9 cellular contexts compared by ENCODE assay signal in the genomic region with DNA sequence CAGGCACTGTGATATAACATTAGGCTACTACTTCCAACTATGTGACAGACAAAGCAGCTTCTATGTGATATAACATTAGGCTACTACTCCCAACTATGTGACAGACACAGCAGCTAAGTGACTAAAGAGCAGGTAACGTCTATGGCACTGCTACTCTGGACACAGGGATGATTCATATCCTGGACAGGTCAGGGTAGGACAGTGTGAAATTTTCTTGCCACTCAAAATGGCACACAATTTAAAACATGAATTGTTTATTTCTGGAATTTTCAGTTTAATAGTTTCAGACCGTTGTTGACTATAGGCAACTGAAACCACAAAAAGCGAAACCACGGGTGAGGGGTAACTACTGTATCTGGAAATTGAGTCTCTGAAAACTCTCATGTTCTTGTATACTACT. TPM values are rescaled to one million over a fixed set of nuclear protein-coding genes. Genes with fewer than 3 reads are reported as not detected.
A peak's percentile ranks its signal among the peaks of the same experiment; 100 is the strongest.
DNase-seq lines count a peak whose midpoint lies in the region; ATAC-seq and TF ChIP-seq lines count a peak whose summit lies in the region.
"Had no signal": no experiment of that assay in that cellular context is flagged by ENCODE, and none has a peak within 500 bp of the region (broad histone marks: within the 10 kb centered on the region; RNA-seq: fewer than 3 reads in every experiment).

No MANE protein-coding gene starts in this region.

- DNase-seq in CD4-positive, alpha-beta memory T cell: peak in 1 of 5 donors; percentile 10
- DNase-seq in GM23248 (no peak), kidney tubule cell (ENCODE audit: low spot score) (peak; percentile 74), T-helper 9 cell (no peak), NK-92 (lab: John Stamatoyannopoulos, UW; ENCODE audit: unreplicated experiment) (no peak)
- DNase-seq: HCEC 1CT, NCI-H1417 had no signal

- H3K27me3 ChIP-seq in CD4-positive, alpha-beta memory T cell (ENCODE audit: insufficient read depth, low read length): no peaks in the 10 kb centered on the region
- H3K27me3 ChIP-seq in GM23248 (replicated peaks; ENCODE audit: insufficient read depth) (no peaks in the 10 kb centered on the region), SU-DHL-6 (ENCODE audit: low read length) (no peaks in the 10 kb centered on the region)

- POLR2A ChIA-PET in CD4-positive, alpha-beta memory T cell (lab: Charles Lee; ENCODE audit: partially characterized antibody): no interaction called here

- H3K36me3 ChIP-seq in CD4-positive, alpha-beta memory T cell (ENCODE audit: insufficient read depth, low read length): no peaks in the 10 kb centered on the region
- H3K36me3 ChIP-seq in GM23248 (ENCODE audit: low read depth): no peaks in the 10 kb centered on the region
- H3K36me3 ChIP-seq in SU-DHL-6 (ENCODE audit: low read length): peaks cover 34% of the 10 kb centered on the region; the same call in 1 of the 2 replicates

- no peak for TF ChIP-seq CTCF in SU-DHL-6 (IDR thresholded peaks at IDR 0.05; ENCODE audit: insufficient read depth, low read length, poor library complexity, severe bottlenecking)

- peaks cover 23% of the 10 kb centered on the region for H3K4me1 ChIP-seq in CD4-positive, alpha-beta memory T cell (ENCODE audit: insufficient read depth, low read length)
- peaks cover 32% of the 10 kb centered on the region for H3K4me1 ChIP-seq in GM23248 (ENCODE audit: insufficient read depth)

- H3K36me3 Mint-ChIP-seq in CD4-positive, alpha-beta memory T cell: peaks cover 0 to 2% of the 10 kb centered on the region in 2 donors

- H3K9me3 Mint-ChIP-seq in CD4-positive, alpha-beta memory T cell: peaks cover 0 to 2% (median 0%) of the 10 kb centered on the region in 8 donors

- peaks cover 16 to 36% (median 19%) of the 10 kb centered on the region in 4 donors for H3K4me1 Mint-ChIP-seq in CD4-positive, alpha-beta memory T cell

- H3K9me2 ChIP-seq in GM23248 (ENCODE audit: insufficient read depth) (no peaks in the 10 kb centered on the region), SU-DHL-6 (replicated peaks; ENCODE audit: insufficient read depth, low read length) (no peaks in the 10 kb centered on the region)

- H3K9ac ChIP-seq in GM23248: no peak overlapping the region
- no peak overlapping the region for H3K9ac ChIP-seq in SU-DHL-6 (ENCODE audit: low read length)

- H2AFZ ChIP-seq in GM23248 (peak overlapping the region; percentile 65), SU-DHL-6 (ENCODE audit: low read depth, low read length, severe bottlenecking) (no peak overlapping the region)

- H3K79me2 ChIP-seq in GM23248 (ENCODE audit: insufficient read depth): peaks cover 75% of the 10 kb centered on the region
- H3K79me2 ChIP-seq in SU-DHL-6 (ENCODE audit: insufficient read depth, low read length): peaks cover 93% of the 10 kb centered on the region

- no peaks in the 10 kb centered on the region for H3K27me3 Mint-ChIP-seq in CD4-positive, alpha-beta memory T cell

- peak overlapping the region in 2 of 7 donors; percentile 78 to 86 for H3K27ac Mint-ChIP-seq in CD4-positive, alpha-beta memory T cell

- intact Hi-C loops in CD4-positive, alpha-beta memory T cell (cut with micrococcal nuclease): no loop called here

- H3K4me2 ChIP-seq in GM23248 (ENCODE audit: unreplicated experiment) (peak overlapping the region; percentile 26), SU-DHL-6 (ENCODE audit: low read depth, low read length, poor library complexity, severe bottlenecking) (peak overlapping the region; percentile 23)

- peaks cover 10% of the 10 kb centered on the region; the same call in 1 of the 2 replicates for H3F3A ChIP-seq in GM23248 (ENCODE audit: insufficient read depth)
- H3F3A ChIP-seq in SU-DHL-6 (ENCODE audit: insufficient read depth): no peaks in the 10 kb centered on the region; the same call in 1 of the 2 replicates

- CTCF ChIA-PET in CD4-positive, alpha-beta memory T cell (lab: Charles Lee; ENCODE audit: partially characterized antibody): interaction anchor here (1.0 to 2.8 kb wide), 6 partner anchors 12 to 360 kb away, joined by 3 to 18 read pairs (median 5); no protein-coding TSS in a partner anchor

- peak overlapping the region; percentile 46 to 82 (median 70) for H3K4me3 Mint-ChIP-seq in CD4-positive, alpha-beta memory T cell

- peak overlapping the region; percentile 14 for H3K27ac ChIP-seq in CD4-positive, alpha-beta memory T cell (ENCODE audit: low read depth, low read length)
- no peak overlapping the region for H3K27ac ChIP-seq in GM23248
- no peak overlapping the region for H3K27ac ChIP-seq in SU-DHL-6 (ENCODE audit: low read depth, low read length)

- ATAC-seq in HG03159 (IDR thresholded peaks at IDR 0.05; ENCODE audit: unreplicated experiment): no peak

- 74 to 76% methylated on average over 4 of the region's 4 CpGs for WGBS in GM23248 (ENCODE audit: low coverage in 1 of 2, low lambda C conversion rate in 2 of 2, missing lambda C conversion rate in 2 of 2), 2 experiments

- H4K20me1 ChIP-seq in GM23248 (ENCODE audit: insufficient read depth) (no peaks in the 10 kb centered on the region), SU-DHL-6 (ENCODE audit: low read depth, low read length) (peaks cover 43% of the 10 kb centered on the region)

- no peaks in the 10 kb centered on the region for H3K9me3 ChIP-seq in CD4-positive, alpha-beta memory T cell (ENCODE audit: control insufficient read depth in 1 of 2, low read length in 2 of 2)
- H3K9me3 ChIP-seq in GM23248 (ENCODE audit: low read depth): no peaks in the 10 kb centered on the region
- H3K9me3 ChIP-seq in SU-DHL-6 (ENCODE audit: insufficient read depth, low read length): no peaks in the 10 kb centered on the region

- peak overlapping the region; percentile 1 to 24 for H3K4me3 ChIP-seq in CD4-positive, alpha-beta memory T cell (ENCODE audit: low read length in 2 of 2)
- no peak overlapping the region for H3K4me3 ChIP-seq in GM23248
- H3K4me3 ChIP-seq in SU-DHL-6 (ENCODE audit: insufficient read depth, low read length, poor library complexity, severe bottlenecking): no peak overlapping the region

- in situ Hi-C loops in GM23248 (cut with MboI): no loop called here

RNA-seq across cellular contexts. Expression of gene DTL, which starts 5.1 kb away (rescaled TPM):
- total RNA-seq in CD4-positive, alpha-beta memory T cell: under 1 TPM; 0.06 to 0.15 TPM
- polyA plus RNA-seq in CD4-positive, alpha-beta memory T cell: under 1 TPM in 1 of 2 donors, not detected in 1; 0.09 TPM
- 8.2 and 10.5 TPM in 2 replicates for total RNA-seq in GM23248 (2014; rRNA removed; shearing (Covaris generic))
- 7.6 and 9.7 TPM in 2 replicates for polyA plus RNA-seq in GM23248 (2016; fragmentation: Nextera tagmentation; extraction: Ambion mirVana)

RNA-seq across cellular contexts. Expression of gene INTS7, which starts 5.3 kb away (rescaled TPM):
- total RNA-seq in CD4-positive, alpha-beta memory T cell: 10 to 100 TPM in 1 of 2 experiments, 1 to 10 TPM in 1; 9.5 to 12.4 TPM
- polyA plus RNA-seq in CD4-positive, alpha-beta memory T cell: 10 to 100 TPM in 1 of 2 donors, 1 to 10 TPM in 1; 8.4 to 19.1 TPM
- 9.6 and 12.1 TPM in 2 replicates for total RNA-seq in GM23248 (2014; rRNA removed; shearing (Covaris generic))
- polyA plus RNA-seq in GM23248 (2016; fragmentation: Nextera tagmentation; extraction: Ambion mirVana): 9.8 and 11.8 TPM in 2 replicates

Comparison
In these comparisons a context has a peak if more than half of its experiments do, and no peak if none do; other contexts are left out.
1. H3K4me3 ChIP-seq: peak in CD4-positive, alpha-beta memory T cell (2 of 2); none in GM23248 (single experiment) and SU-DHL-6 (single experiment).